Comparison of ENCODE assay signal across 8 cellular contexts in genomic region chr2:9594361-9595063, GRCh38. TPM values are rescaled to one million over a fixed set of nuclear protein-coding genes. Genes with fewer than 3 reads are reported as not detected.
DNase-seq lines count a peak whose midpoint lies in the region; FAIRE-seq and TF ChIP-seq lines count a peak whose summit lies in the region.

No MANE protein-coding gene starts in this region.

- peak overlapping the region; percentile 25 for H3K27ac Mint-ChIP-seq in type B pancreatic cell

- TF ChIP-seq CTCF in kidney (IDR thresholded peaks at IDR 0.05; ENCODE audit: borderline replicate concordance, extremely low read depth, insufficient read depth) (no peak), type B pancreatic cell (conservative IDR thresholded peaks at IDR 0.05) (no peak)

- peak; percentile 58 for FAIRE-seq in kidney (lab: Jason Lieb, UNC)

- intact Hi-C loops in kidney (cut with DNase I) = no loop called here

- peaks cover 0 to 4% of the 10 kb centered on the region in 2 donors for H3K36me3 ChIP-seq in kidney (ENCODE audit: control insufficient read depth in 1 of 2, insufficient read depth in 2 of 2, low read length in 2 of 2)

- no peak overlapping the region for H3K27ac ChIP-seq in kidney (ENCODE audit: low read depth in 2 of 2, low read length in 2 of 2)

- peaks cover 8% of the 10 kb centered on the region for H3K9me3 Mint-ChIP-seq in type B pancreatic cell

- no peak overlapping the region for H3K4me3 Mint-ChIP-seq in type B pancreatic cell

- H3K4me3 ChIP-seq in kidney (ENCODE audit: low read length in 2 of 2) = no peak overlapping the region

- peaks cover 0 to 4% of the 10 kb centered on the region in 2 donors for H3K4me1 ChIP-seq in kidney (ENCODE audit: control insufficient read depth in 1 of 2, insufficient read depth in 1 of 2, low read depth in 1 of 2, low read length in 2 of 2)

- peaks cover 12% of the 10 kb centered on the region for H3K4me1 Mint-ChIP-seq in type B pancreatic cell (ENCODE audit: unreplicated experiment)

- no peaks in the 10 kb centered on the region for H3K27me3 Mint-ChIP-seq in type B pancreatic cell

- no peak overlapping the region for H3K9ac ChIP-seq in kidney (ENCODE audit: low read length in 2 of 2)

- peaks cover 5 to 12% of the 10 kb centered on the region in 2 donors for H3K9me3 ChIP-seq in kidney (ENCODE audit: control insufficient read depth in 1 of 2, low read length in 2 of 2)

- H3K36me3 Mint-ChIP-seq in type B pancreatic cell = peaks cover 41% of the 10 kb centered on the region

- peak; percentile 39 for DNase-seq in stimulated activated CD4-positive, alpha-beta T cell treated with anti-CD3 and anti-CD28 coated beads, Interleukin-4, amount 100 ng/mL, for 24 hours
- DNase-seq in stimulated activated CD4-positive, alpha-beta T cell treated with anti-CD3 and anti-CD28 coated beads, Interleukin-1b, Interleukin-23, amount 100 ng/mL, for 48 hours = no peak
- DNase-seq in amniotic stem cell (lab: John Stamatoyannopoulos, UW) (peak; percentile 31), kidney (no peak), type B pancreatic cell (ENCODE audit: extremely low spot score, unreplicated experiment) (no peak), UCSD-AML1 (lab: John Stamatoyannopoulos, UW; ENCODE audit: unreplicated experiment) (no peak), NCI-H510A treated with DMSO at 0.1 percent for 48 hours (lab: John Stamatoyannopoulos, UW) (no peak)
- no peak for DNase-seq in activated CD4-positive, CD25-positive, alpha-beta regulatory T cell treated with anti-CD3 and anti-CD28 coated beads, Interleukin-2, amount 50 U/mL, for 72 hours

RNA-seq across cellular contexts. Expression of gene YWHAQ, which starts 36.3 kb away (rescaled TPM):
- 262 TPM for total RNA-seq in kidney
- polyA plus RNA-seq in kidney (ENCODE audit: insufficient read depth, low read depth, low replicate concordance) = 168 TPM
- total RNA-seq in type B pancreatic cell (ENCODE audit: low replicate concordance) = 318 and 354 TPM in 2 replicates

RNA-seq across cellular contexts. Expression of gene ADAM17, which starts 38.9 kb away (rescaled TPM):
- total RNA-seq in kidney (29.9 TPM), type B pancreatic cell (ENCODE audit: low replicate concordance) (33.5 and 37.6 TPM in 2 replicates)
- polyA plus RNA-seq in kidney (ENCODE audit: insufficient read depth, low read depth, low replicate concordance) = 6.5 TPM

Comparison
In these comparisons a context has a peak if more than half of its experiments do, and no peak if none do; other contexts are left out.
1. DNase-seq: peak in stimulated activated CD4-positive, alpha-beta T cell treated with anti-CD3 and anti-CD28 coated beads, Interleukin-4, amount 100 ng/mL, for 24 hours (single experiment) and amniotic stem cell (single experiment); none in stimulated activated CD4-positive, alpha-beta T cell treated with anti-CD3 and anti-CD28 coated beads, Interleukin-1b, Interleukin-23, amount 100 ng/mL, for 48 hours (single experiment), kidney (single experiment), type B pancreatic cell (single experiment), UCSD-AML1 (single experiment), NCI-H510A treated with DMSO at 0.1 percent for 48 hours (single experiment) and activated CD4-positive, CD25-positive, alpha-beta regulatory T cell treated with anti-CD3 and anti-CD28 coated beads, Interleukin-2, amount 50 U/mL, for 72 hours (single experiment).